8 cellular contexts compared by ENCODE assay signal in the genomic region with DNA sequence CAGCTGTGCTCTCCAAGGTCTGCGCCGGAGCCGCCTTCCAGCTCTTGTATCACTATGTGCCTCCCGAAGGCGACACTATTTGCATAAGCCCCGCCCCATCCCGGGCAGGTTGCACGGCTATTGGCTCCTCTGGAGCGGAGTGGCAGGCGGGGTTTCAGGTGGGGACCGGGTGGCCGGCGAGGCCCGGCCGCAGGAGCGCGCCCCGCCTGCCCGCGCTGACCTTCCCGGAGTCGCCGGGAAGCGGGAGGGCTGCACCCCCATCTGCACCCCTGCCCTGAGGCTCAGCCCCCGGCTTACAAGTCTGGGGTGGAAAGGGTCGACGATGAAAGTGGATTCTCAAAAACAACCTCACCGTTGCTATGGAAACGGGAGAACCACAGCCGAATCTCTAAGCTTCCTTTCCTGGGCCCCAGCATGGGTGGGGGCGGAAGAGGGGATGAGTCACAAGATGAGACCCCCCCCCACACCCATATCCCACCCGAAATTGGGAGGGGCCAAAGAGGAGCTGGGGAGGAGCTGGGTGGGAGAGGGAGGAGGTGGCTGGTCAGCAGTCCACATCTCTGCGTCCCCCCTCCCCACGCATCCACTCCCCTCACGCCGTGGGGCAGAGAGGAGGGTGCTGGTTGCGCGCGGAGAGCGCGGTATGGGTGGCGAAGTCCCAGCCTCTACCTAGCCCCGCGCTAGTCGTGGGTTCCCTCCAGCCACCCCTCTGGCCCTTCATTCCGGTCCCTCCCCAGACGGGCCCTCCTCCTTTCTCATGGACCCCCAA. TPM values are rescaled to one million over a fixed set of nuclear protein-coding genes. Genes with fewer than 3 reads are reported as not detected.
DNase-seq lines count a peak whose midpoint lies in the region; ATAC-seq, FAIRE-seq and TF ChIP-seq lines count a peak whose summit lies in the region.

A gene (minus strand): TSS at position 51 of the 769 bp plus-strand sequence. CDS start 6,830 bp downstream, outside the sequence.

- H3K27me3 ChIP-seq in bronchial epithelial cell (ENCODE audit: control insufficient read depth, insufficient read depth, low read length): peaks cover 15% of the 10 kb centered on the region

- no peaks in the 10 kb centered on the region for H3K9me3 Mint-ChIP-seq in activated B cell treated with CpG ODN at 0.5 μM for 24 hours

- H3K36me3 ChIP-seq in bronchial epithelial cell (ENCODE audit: control insufficient read depth, insufficient read depth, low read length): no peaks in the 10 kb centered on the region

- POLR2A ChIA-PET in activated B cell treated with CpG ODN at 0.5 μM for 24 hours (lab: Charles Lee): interaction anchor here (0.6 to 1.5 kb wide), 4 partner anchors 47 to 154 kb away, joined by 4 to 5 read pairs (median 4); a partner anchor contains a TSS

- peak; percentile 100 for DNase-seq in NCI-H2107 (lab: John Stamatoyannopoulos, UW)
- peak; percentile 64 for DNase-seq in activated B cell treated with CpG ODN at 0.5 μM for 24 hours
- peak; percentile 72 for DNase-seq in bronchial epithelial cell (ENCODE audit: low read depth)
- peak; percentile 87 for DNase-seq in inferior parietal cortex (ENCODE audit: extremely low spot score)
- peak; percentile 12 for DNase-seq in smooth muscle cell of the brain vasculature (ENCODE audit: low read depth, low spot score)

- peak within 1 kb of the TSS; percentile 44 for H3K4me3 ChIP-seq in GM12875 (ENCODE audit: low read depth, low read length)
- peak within 1 kb of the TSS; percentile 19 for H3K4me3 ChIP-seq in bronchial epithelial cell (ENCODE audit: low read depth, low read length)

- peaks cover 63% of the 10 kb centered on the region for H3K27me3 Mint-ChIP-seq in activated B cell treated with CpG ODN at 0.5 μM for 24 hours

- CTCF ChIA-PET in activated B cell treated with CpG ODN at 0.5 μM for 24 hours (lab: Charles Lee): interaction anchor here (0.9 kb wide), 1 partner anchor 36 kb away, joined by 3 read pairs; no protein-coding TSS in a partner anchor

- peak within 1 kb of the TSS; percentile 66 for H3K4me3 Mint-ChIP-seq in activated B cell treated with CpG ODN at 0.5 μM for 24 hours

- TF ChIP-seq CTCF in GM12875 (IDR thresholded peaks at IDR 0.05; ENCODE audit: borderline replicate concordance, insufficient read depth, low read depth, low read length): no peak
- no peak for TF ChIP-seq CTCF in activated B cell treated with CpG ODN at 0.5 μM for 24 hours (IDR thresholded peaks at IDR 0.05)
- no peak for TF ChIP-seq CTCF in bronchial epithelial cell (IDR thresholded peaks at IDR 0.05; ENCODE audit: insufficient read depth, low read length, severe bottlenecking)

- peak; percentile 88 for ATAC-seq in HG02981 (IDR thresholded peaks at IDR 0.05; ENCODE audit: unreplicated experiment)
- peak; percentile 92 for ATAC-seq in activated B cell treated with CpG ODN at 0.5 μM for 24 hours (ENCODE audit: low read depth)
- ATAC-seq in GM18517 (IDR thresholded peaks at IDR 0.05; ENCODE audit: unreplicated experiment): no peak

- intact Hi-C loops in activated B cell treated with CpG ODN at 0.5 μM for 24 hours (cut with micrococcal nuclease): no loop called here

- no peak within 1 kb of the TSS for H3K27ac Mint-ChIP-seq in activated B cell treated with CpG ODN at 0.5 μM for 24 hours

- H3K4me1 Mint-ChIP-seq in activated B cell treated with CpG ODN at 0.5 μM for 24 hours: peaks cover 19% of the 10 kb centered on the region

- FAIRE-seq in bronchial epithelial cell (lab: Jason Lieb, UNC): no peak

- no peaks in the 10 kb centered on the region for H3K36me3 Mint-ChIP-seq in activated B cell treated with CpG ODN at 0.5 μM for 24 hours (ENCODE audit: low read depth)

RNA-seq across cellular contexts. Expression of the gene that starts here (rescaled TPM):
- total RNA-seq in activated B cell treated with CpG ODN at 0.5 μM for 24 hours: not detected in 2 replicates
- total RNA-seq in bronchial epithelial cell: under 0.01 TPM in 2 replicates

Comparison
In these comparisons a context has a peak if more than half of its experiments do, and no peak if none do; other contexts are left out.
1. Peak in DNase-seq and ATAC-seq in activated B cell treated with CpG ODN at 0.5 μM for 24 hours; RNA of the gene not detected or under 1 TPM.
2. Peak in DNase-seq and H3K4me3 ChIP-seq in bronchial epithelial cell; RNA of the gene not detected or under 1 TPM.
3. DNase-seq: peak in every context shown above with its lines; median percentile 100 in NCI-H2107; 87 in inferior parietal cortex; 72 in bronchial epithelial cell; 64 in activated B cell treated with CpG ODN at 0.5 μM for 24 hours; 12 in smooth muscle cell of the brain vasculature.